Comparison of ENCODE assay signal across 9 cellular contexts in the genomic region with DNA sequence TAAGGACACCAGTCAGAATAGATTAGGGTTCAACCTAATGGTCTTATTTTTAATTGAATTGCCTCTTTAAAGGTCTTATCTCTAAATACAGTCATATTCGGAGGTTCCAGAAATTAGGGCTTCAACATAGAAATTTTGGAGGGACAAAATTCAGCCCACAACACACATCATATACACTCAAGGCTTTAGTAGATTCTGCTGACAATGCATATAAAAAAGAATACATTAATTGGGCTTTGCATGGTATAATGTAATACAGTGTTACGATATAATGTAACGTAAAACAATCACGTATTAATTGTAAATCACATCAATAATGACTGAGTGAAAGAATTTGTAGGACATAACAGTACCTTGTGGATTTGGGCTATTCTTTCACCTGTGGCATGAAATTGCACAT.
"Had no signal": no experiment of that assay in that cellular context is flagged by ENCODE, and none has a peak within 500 bp of the region (broad histone marks: within the 10 kb centered on the region; RNA-seq: fewer than 3 reads in every experiment).

No MANE protein-coding gene starts in this region.

- ATAC-seq: HCT116 had no signal

- H3K4me1 ChIP-seq: HAP-1 had no signal

- H3K9me3 ChIP-seq: HAP-1 had no signal

- DNase-seq: GM23248, GOT3, HFFc6, Kasumi-1, KG1 had no signal

- H3K36me3 ChIP-seq: HAP-1 had no signal

- H3K4me3 ChIP-seq: GM23248, HAP-1 had no signal

- H3K9ac ChIP-seq: GM23248 had no signal

- FAIRE-seq: H54 had no signal

- H2AFZ ChIP-seq: GM23248 had no signal

- H3K27ac ChIP-seq: GM23248, HL-60 had no signal
